Comparison of ENCODE assay signal across 15 cellular contexts in genomic region chr12:17016116-17016864, GRCh38.
"Had no signal": no experiment of that assay in that cellular context is flagged by ENCODE, and none has a peak within 500 bp of the region (broad histone marks: within the 10 kb centered on the region; RNA-seq: fewer than 3 reads in every experiment).

No MANE protein-coding gene starts in this region.

- DNase-seq: activated CD4-positive, alpha-beta T cell treated with anti-CD3 and anti-CD28 coated beads, Interleukin-2, amount 50 U/mL, for 4 hours; activated CD8-positive, alpha-beta memory T cell treated with anti-CD3 and anti-CD28 coated beads, Interleukin-2, amount 10 ng/mL, durations not matched to agents 7 days and 5 days; activated effector memory CD4-positive, alpha-beta T cell treated with Interleukin-2 at 50 U/mL for 16 hours; activated T-cell treated with anti-CD3 and anti-CD28 coated beads, Interleukin-2, amount 50 U/mL, for 24 hours; effector memory CD4-positive, alpha-beta T cell; immature natural killer cell; left cardiac atrium; lower lobe of right lung; naive thymus-derived CD4-positive, alpha-beta T cell; posterior cingulate gyrus; small intestine had no signal

- H3K4me1 ChIP-seq: lower lobe of right lung, right atrium auricular region, tibial nerve had no signal

- H3K27ac ChIP-seq: lower lobe of right lung, right atrium auricular region, tibial nerve had no signal

- ATAC-seq: activated CD4-positive, CD25-positive, alpha-beta regulatory T cell treated with anti-CD3 and anti-CD28 coated beads, Interleukin-2, amount 50 U/mL, for 24 hours; activated CD8-positive, alpha-beta memory T cell treated with anti-CD3 and anti-CD28 coated beads, Interleukin-2, amount 10 ng/mL, durations not matched to agents 7 days and 5 days; left cardiac atrium; lower lobe of right lung; naive thymus-derived CD4-positive, alpha-beta T cell had no signal

- H3K36me3 Mint-ChIP-seq: activated CD8-positive, alpha-beta memory T cell treated with anti-CD3 and anti-CD28 coated beads, Interleukin-2, amount 10 ng/mL, durations not matched to agents 7 days and 5 days; activated naive CD4-positive, alpha-beta T cell treated with anti-CD3 and anti-CD28 coated beads, Interleukin-2, amount 50 U/mL, for 24 hours; naive thymus-derived CD4-positive, alpha-beta T cell had no signal

- H3K4me3 ChIP-seq: lower lobe of right lung, right atrium auricular region, tibial nerve had no signal

- H3K27ac Mint-ChIP-seq: activated CD8-positive, alpha-beta memory T cell treated with anti-CD3 and anti-CD28 coated beads, Interleukin-2, amount 10 ng/mL, durations not matched to agents 7 days and 5 days; activated naive CD4-positive, alpha-beta T cell treated with anti-CD3 and anti-CD28 coated beads, Interleukin-2, amount 50 U/mL, for 24 hours; activated T-cell treated with anti-CD3 and anti-CD28 coated beads, Interleukin-2, amount 50 U/mL, for 24 hours; immature natural killer cell; naive thymus-derived CD4-positive, alpha-beta T cell had no signal

- H3K9me3 ChIP-seq: lower lobe of right lung, right atrium auricular region, tibial nerve had no signal

- H3K27me3 ChIP-seq: right atrium auricular region, tibial nerve had no signal

- H3K36me3 ChIP-seq: lower lobe of right lung, right atrium auricular region, tibial nerve had no signal

- H3K27me3 Mint-ChIP-seq: activated CD8-positive, alpha-beta memory T cell treated with anti-CD3 and anti-CD28 coated beads, Interleukin-2, amount 10 ng/mL, durations not matched to agents 7 days and 5 days; activated naive CD4-positive, alpha-beta T cell treated with anti-CD3 and anti-CD28 coated beads, Interleukin-2, amount 50 U/mL, for 24 hours; activated T-cell treated with anti-CD3 and anti-CD28 coated beads, Interleukin-2, amount 50 U/mL, for 24 hours; naive thymus-derived CD4-positive, alpha-beta T cell had no signal

- H3K4me1 Mint-ChIP-seq: activated CD8-positive, alpha-beta memory T cell treated with anti-CD3 and anti-CD28 coated beads, Interleukin-2, amount 10 ng/mL, durations not matched to agents 7 days and 5 days; activated naive CD4-positive, alpha-beta T cell treated with anti-CD3 and anti-CD28 coated beads, Interleukin-2, amount 50 U/mL, for 24 hours; immature natural killer cell; naive thymus-derived CD4-positive, alpha-beta T cell had no signal

- H3K4me3 Mint-ChIP-seq: activated CD8-positive, alpha-beta memory T cell treated with anti-CD3 and anti-CD28 coated beads, Interleukin-2, amount 10 ng/mL, durations not matched to agents 7 days and 5 days; activated naive CD4-positive, alpha-beta T cell treated with anti-CD3 and anti-CD28 coated beads, Interleukin-2, amount 50 U/mL, for 24 hours; activated T-cell treated with anti-CD3 and anti-CD28 coated beads, Interleukin-2, amount 50 U/mL, for 24 hours; immature natural killer cell; naive thymus-derived CD4-positive, alpha-beta T cell had no signal
